ENCODE assay signal across 11 cellular contexts in genomic region chr3:2244137-2244536, GRCh38.
"Had no signal": no experiment of that assay in that cellular context is flagged by ENCODE, and none has a peak within 500 bp of the region (broad histone marks: within the 10 kb centered on the region; RNA-seq: fewer than 3 reads in every experiment).

No MANE protein-coding gene starts in this region.

- H3K4me2 ChIP-seq: GM23338 had no signal

- FAIRE-seq: H1, H54 had no signal

- DNase-seq: GM23248, GOT3, H7, H9, HCEC 1CT, HFFc6 had no signal

- H3K4me3 ChIP-seq: GM23248, GM23338, HAP-1 had no signal

- H3K36me3 ChIP-seq: HAP-1 had no signal

- H3K9me3 ChIP-seq: HAP-1 had no signal

- H2AFZ ChIP-seq: GM23248, GM23338 had no signal

- H3K4me1 ChIP-seq: HAP-1 had no signal

- ATAC-seq: GM23338, HCT116 had no signal

- H3K9ac ChIP-seq: GM23248 had no signal

- H3K27ac ChIP-seq: GM23248 had no signal
